ENCODE assay signal across 7 cellular contexts in genomic region chr3:33439421-33440327, GRCh38. TPM values are rescaled to one million over a fixed set of nuclear protein-coding genes. Genes with fewer than 3 reads are reported as not detected.
A peak's percentile ranks its signal among the peaks of the same experiment; 100 is the strongest.
DNase-seq lines count a peak whose midpoint lies in the region; ATAC-seq and TF ChIP-seq lines count a peak whose summit lies in the region.

No MANE protein-coding gene starts in this region.

- H3K27ac ChIP-seq in KMS-11 (peak overlapping the region; percentile 76), duodenal mucosa (ENCODE audit: low read depth, low read length) (peak overlapping the region; percentile 90), lung (ENCODE audit: low read depth in 1 of 2, low read length in 1 of 2) (peak overlapping the region; percentile 96 to 97)

- peak overlapping the region; percentile 97 for H3K4me2 ChIP-seq in KMS-11

- WGBS in lung, 2 donors = 0% methylated on average over 61 to 99 of the region's 99 CpGs

- H3K36me3 ChIP-seq in KMS-11 (ENCODE audit: insufficient read depth) (no peaks in the 10 kb centered on the region), duodenal mucosa (ENCODE audit: control insufficient read depth in 1 of 2, insufficient read depth in 2 of 2, low read length in 2 of 2) (no peaks in the 10 kb centered on the region), lung (ENCODE audit: control insufficient read depth in 2 of 2, insufficient read depth in 2 of 2, low read length in 2 of 2) (no peaks in the 10 kb centered on the region)

- H4K20me1 ChIP-seq in KMS-11 (ENCODE audit: insufficient read depth) = peaks cover 24% of the 10 kb centered on the region; the same call in 1 of the 2 replicates

- H3K9ac ChIP-seq in KMS-11 (peak overlapping the region; percentile 82), duodenal mucosa (ENCODE audit: low read depth in 1 of 2, low read length in 2 of 2) (peak overlapping the region; percentile 73 to 83)

- H3K79me2 ChIP-seq in KMS-11 (ENCODE audit: insufficient read depth, low read depth) = peaks cover 50% of the 10 kb centered on the region

- peak overlapping the region; percentile 99 for H3K4me3 ChIP-seq in GM12865 (ENCODE audit: low read depth, low read length)
- H3K4me3 ChIP-seq in KMS-11 (IDR thresholded peaks at IDR 0.05; ENCODE audit: insufficient read depth, low read depth, low read length) = no peak overlapping the region
- peak overlapping the region; percentile 81 to 87 for H3K4me3 ChIP-seq in duodenal mucosa (ENCODE audit: low read depth in 1 of 2, low read length in 2 of 2)
- peak overlapping the region; percentile 59 for H3K4me3 ChIP-seq in lung

- H3K27me3 ChIP-seq in KMS-11 (ENCODE audit: insufficient read depth, low read depth) (no peaks in the 10 kb centered on the region), duodenal mucosa (ENCODE audit: control insufficient read depth in 1 of 2, insufficient read depth in 2 of 2, low read length in 2 of 2) (no peaks in the 10 kb centered on the region), lung (ENCODE audit: control insufficient read depth, insufficient read depth) (no peaks in the 10 kb centered on the region)

- H3K4me1 ChIP-seq in KMS-11 (ENCODE audit: low read depth, poor library complexity, severe bottlenecking) (peaks cover 33% of the 10 kb centered on the region), duodenal mucosa (ENCODE audit: control insufficient read depth in 1 of 2, insufficient read depth in 2 of 2, low read length in 2 of 2) (peaks cover 34 to 41% of the 10 kb centered on the region in 2 donors), lung (ENCODE audit: control insufficient read depth in 2 of 2, insufficient read depth in 2 of 2, low read length in 2 of 2) (peaks cover 7 to 9% of the 10 kb centered on the region in 2 donors)

- no peaks in the 10 kb centered on the region for H3K9me3 ChIP-seq in duodenal mucosa (ENCODE audit: control insufficient read depth in 1 of 2, low read length in 2 of 2)
- H3K9me3 ChIP-seq in lung (ENCODE audit: control insufficient read depth in 2 of 2, insufficient read depth in 1 of 2, low read length in 1 of 2) = no peaks in the 10 kb centered on the region

- peak; percentile 63 for DNase-seq in GM12865 (ENCODE audit: low read depth)
- peak; percentile 17 to 26 for DNase-seq in activated CD4-positive, alpha-beta T cell treated with anti-CD3 and anti-CD28 coated beads, Interleukin-2, amount 50 U/mL, for 24 hours (ENCODE audit: low read depth in 1 of 2, low spot score in 1 of 2)
- DNase-seq in lung (ENCODE audit: low spot score) = peak; percentile 56
- DNase-seq in stimulated activated CD4-positive, alpha-beta T cell treated with anti-CD3 and anti-CD28 coated beads, TNF-alpha, amount 100 ng/mL, for 48 hours (ENCODE audit: low read depth in 3 of 3) = peak; percentile 9 to 36 (median 25)

- ATAC-seq in GM21619 (IDR thresholded peaks at IDR 0.05; ENCODE audit: unreplicated experiment) (peak; percentile 15), lung (ENCODE audit: insufficient read depth, low FRiP score) (no peak)

- TF ChIP-seq CTCF in GM12865 (IDR thresholded peaks at IDR 0.05; ENCODE audit: insufficient read depth, low read depth, low read length, missing control alignments) (peak; percentile 22), KMS-11 (conservative IDR thresholded peaks at IDR 0.05; ENCODE audit: low read depth, low read length) (no peak), lung (IDR thresholded peaks at IDR 0.05; ENCODE audit: control extremely low read depth, extremely low read depth) (no peak)

- H2AFZ ChIP-seq in KMS-11 (ENCODE audit: low read depth) = peak overlapping the region; percentile 52

RNA-seq across cellular contexts. Expression of gene UBP1, which starts 0.5 kb away (rescaled TPM):
- total RNA-seq in lung = 10 to 100 TPM; 60.2 to 95.2 TPM
- 10 to 100 TPM; 23.1 to 31.5 TPM for polyA plus RNA-seq in lung
